9 cellular contexts compared by ENCODE assay signal in the genomic region with DNA sequence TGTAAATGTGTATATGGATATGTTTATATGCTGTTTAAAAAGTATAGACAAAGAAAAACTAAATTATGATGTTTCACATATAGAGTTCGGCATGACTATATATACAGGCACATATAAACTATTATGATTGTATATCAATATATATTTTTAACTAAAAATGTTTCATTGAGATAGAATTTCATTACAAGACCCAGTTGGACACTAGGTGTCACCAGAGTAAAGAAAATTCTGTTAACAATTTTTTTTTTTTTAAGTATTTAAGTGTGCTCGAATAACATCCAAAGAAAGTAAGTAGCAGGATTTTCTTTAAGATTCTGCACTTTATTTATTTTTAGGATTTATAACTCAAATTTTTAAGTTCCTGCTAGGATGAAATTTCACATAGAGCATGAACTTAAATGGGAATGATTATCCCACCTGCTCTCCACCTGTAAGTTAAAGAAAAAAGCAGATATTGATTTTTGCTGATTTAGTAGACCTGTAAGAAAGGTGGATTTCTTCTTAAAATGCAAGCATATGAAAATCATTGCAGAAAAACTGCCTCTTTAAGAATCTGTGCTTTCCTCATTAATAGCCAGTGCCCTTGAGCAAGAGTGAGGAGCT.
DNase-seq lines count a peak whose midpoint lies in the region; ATAC-seq and TF ChIP-seq lines count a peak whose summit lies in the region.
"Had no signal": no experiment of that assay in that cellular context is flagged by ENCODE, and none has a peak within 500 bp of the region (broad histone marks: within the 10 kb centered on the region; RNA-seq: fewer than 3 reads in every experiment).

No MANE protein-coding gene starts in this region.

- H3K9me3 ChIP-seq in HCT116 (ENCODE audit: control insufficient read depth in 1 of 2, insufficient read depth in 1 of 2, low read depth in 1 of 2, low read length in 2 of 2) (peaks cover 13 to 15% of the 10 kb centered on the region in 2 experiments; a peak in 2 of 4 replicates), SK-N-MC (ENCODE audit: low read depth, low read length) (no peaks in the 10 kb centered on the region), tibial artery (no peaks in the 10 kb centered on the region)

- RAD21 ChIA-PET in HCT116 (lab: Charles Lee; ENCODE audit: low non-redundant PET in 1 of 2, low total read pairs in 2 of 2, uncharacterized antibody in 2 of 2, unreplicated experiment in 2 of 2), result no interaction called here

- H3K4me3 ChIP-seq in HCT116 (replicated peaks in 1 of 2; ENCODE audit: low read depth in 1 of 2, low read length in 2 of 2) (no peak overlapping the region), SK-N-MC (no peak overlapping the region), tibial artery (no peak overlapping the region)

- H3K79me2 ChIP-seq in HCT116 (ENCODE audit: insufficient read depth, low read length), result no peaks in the 10 kb centered on the region

- H3K9ac ChIP-seq in HCT116 (ENCODE audit: low read length), result no peak overlapping the region
- no peak overlapping the region for H3K9ac ChIP-seq in SK-N-MC (ENCODE audit: insufficient read length)

- H3K36me3 ChIP-seq in HCT116 (ENCODE audit: control insufficient read depth in 1 of 2, insufficient read depth in 2 of 2, low read length in 2 of 2), result no peaks in the 10 kb centered on the region
- no peaks in the 10 kb centered on the region for H3K36me3 ChIP-seq in SK-N-MC (ENCODE audit: insufficient read depth, low read length)
- no peaks in the 10 kb centered on the region for H3K36me3 ChIP-seq in tibial artery

- no peaks in the 10 kb centered on the region for H3K27me3 Mint-ChIP-seq in stimulated activated naive B cell treated with anti-CD40 and anti-IgM and Interleukin-4, amounts not matched to agents 10 μg/mL and 1 μg/mL and 100 μg/mL, for 72 hours
- no peaks in the 10 kb centered on the region for H3K27me3 Mint-ChIP-seq in naive thymus-derived CD8-positive, alpha-beta T cell
- H3K27me3 Mint-ChIP-seq: activated CD4-positive, alpha-beta memory T cell treated with anti-CD3 and anti-CD28 coated beads for 36 hours had no signal

- H4K20me1 ChIP-seq in HCT116 (ENCODE audit: insufficient read depth), result no peaks in the 10 kb centered on the region

- H3K36me3 Mint-ChIP-seq in stimulated activated naive B cell treated with anti-CD40 and anti-IgM and Interleukin-4, amounts not matched to agents 10 μg/mL and 1 μg/mL and 100 μg/mL, for 72 hours, result no peaks in the 10 kb centered on the region
- no peaks in the 10 kb centered on the region for H3K36me3 Mint-ChIP-seq in naive thymus-derived CD8-positive, alpha-beta T cell
- H3K36me3 Mint-ChIP-seq: activated CD4-positive, alpha-beta memory T cell treated with anti-CD3 and anti-CD28 coated beads for 36 hours had no signal

- no TSS peak for BruUV-seq in HCT116 (replicated peaks; lab: Mats Ljungman, UMichigan)

- ATAC-seq in HCT116, result no peak
- no peak for ATAC-seq in stimulated activated naive B cell treated with anti-CD40 and anti-IgM and Interleukin-4, amounts not matched to agents 10 μg/mL and 1 μg/mL and 100 μg/mL, for 72 hours (replicated peaks)
- no peak for ATAC-seq in naive thymus-derived CD8-positive, alpha-beta T cell

- TF ChIP-seq CTCF in 22Rv1 (IDR thresholded peaks at IDR 0.05) (peak; percentile 77), HCT116 (IDR thresholded peaks at IDR 0.05 in 2 of 3, conservative IDR thresholded peaks at IDR 0.05 in 1 of 3; ENCODE audit: borderline replicate concordance in 1 of 3, insufficient read depth in 1 of 3, low read depth in 2 of 3, low read length in 2 of 3) (no peak; a peak in 1 of 6 replicates), tibial artery (IDR thresholded peaks at IDR 0.05) (peak in 1 of 2 experiments; percentile 9)

- no peaks in the 10 kb centered on the region for H3K4me1 Mint-ChIP-seq in stimulated activated naive B cell treated with anti-CD40 and anti-IgM and Interleukin-4, amounts not matched to agents 10 μg/mL and 1 μg/mL and 100 μg/mL, for 72 hours
- H3K4me1 Mint-ChIP-seq in naive thymus-derived CD8-positive, alpha-beta T cell, result no peaks in the 10 kb centered on the region

- peak; percentile 10; the same call in 1 of the 2 replicates for TF ChIP-seq RAD21 in HCT116 (IDR thresholded peaks at IDR 0.05; ENCODE audit: low read depth)

- H3K4me2 ChIP-seq in HCT116 (ENCODE audit: low read length), result no peak overlapping the region

- no peak overlapping the region for H2AFZ ChIP-seq in HCT116 (ENCODE audit: low read depth, low read length, poor library complexity, severe bottlenecking)

- no peaks in the 10 kb centered on the region for H3K9me2 ChIP-seq in HCT116 (ENCODE audit: insufficient read depth)

- H3K9me3 Mint-ChIP-seq in stimulated activated naive B cell treated with anti-CD40 and anti-IgM and Interleukin-4, amounts not matched to agents 10 μg/mL and 1 μg/mL and 100 μg/mL, for 72 hours, result no peaks in the 10 kb centered on the region
- peaks cover 0 to 12% (median 2%) of the 10 kb centered on the region in 9 donors for H3K9me3 Mint-ChIP-seq in naive thymus-derived CD8-positive, alpha-beta T cell

- no peaks in the 10 kb centered on the region for H3K4me1 ChIP-seq in HCT116 (ENCODE audit: control insufficient read depth in 1 of 2, insufficient read depth in 2 of 2, low read length in 2 of 2)
- H3K4me1 ChIP-seq in tibial artery, result no peaks in the 10 kb centered on the region

- H3K27ac ChIP-seq in 22Rv1 (no peak overlapping the region), HCT116 (ENCODE audit: low read depth, low read length) (no peak overlapping the region), SK-N-MC (no peak overlapping the region), tibial artery (no peak overlapping the region)

- H3K27me3 ChIP-seq in HCT116 (ENCODE audit: insufficient read depth, low read length) (no peaks in the 10 kb centered on the region), tibial artery (no peaks in the 10 kb centered on the region)

- CTCF ChIA-PET in HCT116 (lab: Charles Lee), result no interaction called here

- no peak overlapping the region for H3K27ac Mint-ChIP-seq in stimulated activated naive B cell treated with anti-CD40 and anti-IgM and Interleukin-4, amounts not matched to agents 10 μg/mL and 1 μg/mL and 100 μg/mL, for 72 hours
- H3K27ac Mint-ChIP-seq in naive thymus-derived CD8-positive, alpha-beta T cell, result no peak overlapping the region
- H3K27ac Mint-ChIP-seq: activated CD4-positive, alpha-beta memory T cell treated with anti-CD3 and anti-CD28 coated beads for 36 hours had no signal

- no peak for TF ChIP-seq POLR2A in HCT116 (IDR thresholded peaks at IDR 0.05; ENCODE audit: borderline replicate concordance, extremely low read depth, insufficient read depth, insufficient read length)

- intact Hi-C loops in HCT116 (cut with micrococcal nuclease), result no loop called here
- intact Hi-C loops in tibial artery (cut with DNase I; ENCODE audit: low total_unique reads), result no loop called here

- no peak for DNase-seq in HCT116 (ENCODE audit: low read depth, low spot score)
- peak; percentile 16 for DNase-seq in SK-N-MC (ENCODE audit: low read depth, low spot score)
- DNase-seq in globus pallidus (ENCODE audit: low spot score), result peak; percentile 31
- no peak for DNase-seq in stimulated activated naive B cell treated with anti-CD40 and anti-IgM and Interleukin-4, amounts not matched to agents 10 μg/mL and 1 μg/mL and 100 μg/mL, for 72 hours
- DNase-seq in hepatic stellate cell (ENCODE audit: low spot score), result no peak
- no peak for DNase-seq in tibial artery
- DNase-seq in naive thymus-derived CD8-positive, alpha-beta T cell, result no peak
- DNase-seq: activated CD4-positive, alpha-beta memory T cell treated with anti-CD3 and anti-CD28 coated beads for 36 hours had no signal

- POLR2A ChIA-PET in HCT116 (lab: Charles Lee), result no interaction called here
- POLR2A ChIA-PET in naive thymus-derived CD8-positive, alpha-beta T cell (lab: Charles Lee), result no interaction called here

- H3K4me3 Mint-ChIP-seq in stimulated activated naive B cell treated with anti-CD40 and anti-IgM and Interleukin-4, amounts not matched to agents 10 μg/mL and 1 μg/mL and 100 μg/mL, for 72 hours, result no peak overlapping the region
- H3K4me3 Mint-ChIP-seq in naive thymus-derived CD8-positive, alpha-beta T cell, result no peak overlapping the region
- H3K4me3 Mint-ChIP-seq: activated CD4-positive, alpha-beta memory T cell treated with anti-CD3 and anti-CD28 coated beads for 36 hours had no signal

TF ChIP-seq in HCT116, 20 proteins besides CTCF, POLR2A, EP300 and RAD21 (continues in another document):
- TF ChIP-seq EGR1 (IDR thresholded peaks at IDR 0.05; ENCODE audit: low read depth), result no peak
- TF ChIP-seq ZFX (IDR thresholded peaks at IDR 0.05), result no peak
- no peak for TF ChIP-seq SIN3A (IDR thresholded peaks at IDR 0.05; ENCODE audit: low read depth)
- no peak for TF ChIP-seq ZNF274 (IDR thresholded peaks at IDR 0.05; ENCODE audit: low read depth, low read length)
- TF ChIP-seq, protein P1, sequence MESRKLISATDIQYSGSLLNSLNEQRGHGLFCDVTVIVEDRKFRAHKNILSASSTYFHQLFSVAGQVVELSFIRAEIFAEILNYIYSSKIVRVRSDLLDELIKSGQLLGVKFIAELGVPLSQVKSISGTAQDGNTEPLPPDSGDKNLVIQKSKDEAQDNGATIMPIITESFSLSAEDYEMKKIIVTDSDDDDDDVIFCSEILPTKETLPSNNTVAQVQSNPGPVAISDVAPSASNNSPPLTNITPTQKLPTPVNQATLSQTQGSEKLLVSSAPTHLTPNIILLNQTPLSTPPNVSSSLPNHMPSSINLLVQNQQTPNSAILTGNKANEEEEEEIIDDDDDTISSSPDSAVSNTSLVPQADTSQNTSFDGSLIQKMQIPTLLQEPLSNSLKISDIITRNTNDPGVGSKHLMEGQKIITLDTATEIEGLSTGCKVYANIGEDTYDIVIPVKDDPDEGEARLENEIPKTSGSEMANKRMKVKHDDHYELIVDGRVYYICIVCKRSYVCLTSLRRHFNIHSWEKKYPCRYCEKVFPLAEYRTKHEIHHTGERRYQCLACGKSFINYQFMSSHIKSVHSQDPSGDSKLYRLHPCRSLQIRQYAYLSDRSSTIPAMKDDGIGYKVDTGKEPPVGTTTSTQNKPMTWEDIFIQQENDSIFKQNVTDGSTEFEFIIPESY (IDR thresholded peaks at IDR 0.05; ENCODE audit: extremely low read depth, insufficient replicate concordance, low read length), result no peak
- TF ChIP-seq CBX3 (IDR thresholded peaks at IDR 0.05; ENCODE audit: low read depth), result no peak
- TF ChIP-seq TCF7L2 (IDR thresholded peaks at IDR 0.05; ENCODE audit: borderline replicate concordance, extremely low read depth, insufficient read depth, insufficient read length), result no peak
- TF ChIP-seq, protein P2, sequence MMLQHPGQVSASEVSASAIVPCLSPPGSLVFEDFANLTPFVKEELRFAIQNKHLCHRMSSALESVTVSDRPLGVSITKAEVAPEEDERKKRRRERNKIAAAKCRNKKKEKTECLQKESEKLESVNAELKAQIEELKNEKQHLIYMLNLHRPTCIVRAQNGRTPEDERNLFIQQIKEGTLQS (IDR thresholded peaks at IDR 0.05), result no peak
- TF ChIP-seq SP1 (IDR thresholded peaks at IDR 0.05; ENCODE audit: low read depth), result no peak
- no peak for TF ChIP-seq POLR2AphosphoS5 (IDR thresholded peaks at IDR 0.05; ENCODE audit: low read depth, low read length)
- no peak for TF ChIP-seq SRF (IDR thresholded peaks at IDR 0.05; ENCODE audit: low read depth)
- TF ChIP-seq EZH2 (IDR thresholded peaks at IDR 0.05), result no peak
- TF ChIP-seq FOSL1 (IDR thresholded peaks at IDR 0.05; ENCODE audit: low read depth), result no peak

Comparison
In these comparisons a context has a peak if more than half of its experiments do, and no peak if none do; other contexts are left out.
1. DNase-seq: peak in SK-N-MC (single experiment) and globus pallidus (single experiment); none in HCT116 (single experiment), stimulated activated naive B cell treated with anti-CD40 and anti-IgM and Interleukin-4, amounts not matched to agents 10 μg/mL and 1 μg/mL and 100 μg/mL, for 72 hours (single experiment), hepatic stellate cell (single experiment), tibial artery (0 of 2) and naive thymus-derived CD8-positive, alpha-beta T cell (0 of 10).